Comparison of ENCODE assay signal across 1 cellular context in genomic region chr12:68445836-68446235, GRCh38.
TF ChIP-seq lines count a peak whose summit lies in the region.

No MANE protein-coding gene starts in this region.

TF ChIP-seq in WTC11, 78 proteins besides CTCF, POLR2A, EP300 and RAD21 (continued from another document):
- TF ChIP-seq ATF6 (CRISPR knock-in tag; IDR thresholded peaks at IDR 0.05) (no peak), FOXP4 (CRISPR knock-in tag; IDR thresholded peaks at IDR 0.05) (no peak), USF1 (CRISPR knock-in tag; IDR thresholded peaks at IDR 0.05) (no peak), OVOL2 (CRISPR knock-in tag; IDR thresholded peaks at IDR 0.05; ENCODE audit: borderline replicate concordance) (no peak), ZNF121 (CRISPR knock-in tag; IDR thresholded peaks at IDR 0.05) (no peak), ZNF317 (CRISPR knock-in tag; IDR thresholded peaks at IDR 0.05; ENCODE audit: borderline replicate concordance, low read depth) (no peak), IRF1 (CRISPR knock-in tag; IDR thresholded peaks at IDR 0.05) (no peak)
